ENCODE assay signal across 19 cellular contexts in the genomic region with DNA sequence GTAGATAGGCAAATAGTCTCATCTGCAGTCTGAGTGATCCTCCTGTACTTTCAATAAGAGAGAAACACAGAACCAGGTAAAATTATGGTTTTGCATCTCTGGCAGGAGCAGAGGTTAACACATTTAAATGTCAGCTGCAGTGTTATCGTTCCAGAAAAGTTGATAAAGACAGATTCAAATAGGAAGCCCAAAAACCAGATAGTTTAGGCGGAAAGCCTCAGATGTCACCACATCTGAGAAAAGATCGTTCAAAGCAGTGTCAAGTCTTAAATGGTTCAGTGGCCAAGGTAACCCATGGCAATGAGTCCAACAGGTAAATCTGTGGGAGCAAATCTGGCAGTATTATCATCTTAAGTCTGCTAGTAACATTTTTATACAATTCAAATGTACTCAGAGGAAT.
A peak's percentile ranks its signal among the peaks of the same experiment; 100 is the strongest.
DNase-seq lines count a peak whose midpoint lies in the region; ATAC-seq and TF ChIP-seq lines count a peak whose summit lies in the region.
"Had no signal": no experiment of that assay in that cellular context is flagged by ENCODE, and none has a peak within 500 bp of the region (broad histone marks: within the 10 kb centered on the region; RNA-seq: fewer than 3 reads in every experiment).

No MANE protein-coding gene starts in this region.

- H3K27me3 Mint-ChIP-seq in natural killer cell (ENCODE audit: low read depth in 2 of 2): no peaks in the 10 kb centered on the region
- peaks cover 0 to 2% of the 10 kb centered on the region in 2 donors for H3K27me3 Mint-ChIP-seq in natural killer cell treated with Interleukin-12 subunit alpha and Interleukin-12 subunit beta and Interleukin-15 and Interleukin-18, amount 100 ng/mL, for 72 hours
- H3K27me3 Mint-ChIP-seq in activated T-cell treated with anti-CD3 and anti-CD28 coated beads, Interleukin-2, amount 50 U/mL, for 4 hours (ENCODE audit: low read depth): no peaks in the 10 kb centered on the region
- H3K27me3 Mint-ChIP-seq: CD4-positive, alpha-beta T cell; CD8-positive, alpha-beta memory T cell had no signal

- peak overlapping the region in 1 of 2 donors; percentile 38 for H3K27ac Mint-ChIP-seq in natural killer cell
- H3K27ac Mint-ChIP-seq in natural killer cell treated with Interleukin-12 subunit alpha and Interleukin-12 subunit beta and Interleukin-15 and Interleukin-18, amount 100 ng/mL, for 72 hours: no peak overlapping the region
- H3K27ac Mint-ChIP-seq: CD14-positive monocyte; CD4-positive, alpha-beta T cell; CD8-positive, alpha-beta memory T cell had no signal

- H3K36me3 ChIP-seq in neutrophil: no peaks in the 10 kb centered on the region
- H3K36me3 ChIP-seq: BE2C had no signal

- peaks cover 19 to 23% of the 10 kb centered on the region in 2 donors for H3K4me1 Mint-ChIP-seq in natural killer cell
- H3K4me1 Mint-ChIP-seq in natural killer cell treated with Interleukin-12 subunit alpha and Interleukin-12 subunit beta and Interleukin-15 and Interleukin-18, amount 100 ng/mL, for 72 hours (ENCODE audit: low read depth in 2 of 2): peaks cover 10 to 13% of the 10 kb centered on the region in 2 donors
- no peaks in the 10 kb centered on the region for H3K4me1 Mint-ChIP-seq in activated T-cell treated with anti-CD3 and anti-CD28 coated beads, Interleukin-2, amount 50 U/mL, for 4 hours (ENCODE audit: low read depth)
- H3K4me1 Mint-ChIP-seq: CD8-positive, alpha-beta memory T cell had no signal

- no peaks in the 10 kb centered on the region for H3K27me3 ChIP-seq in neutrophil
- H3K27me3 ChIP-seq: BE2C; BLaER1 treated with 17β-estradiol and CSF1 and Interleukin-3, amounts not matched to agents 10 nM and 100 nM had no signal

- H3K4me3 Mint-ChIP-seq in natural killer cell: no peak overlapping the region
- no peak overlapping the region for H3K4me3 Mint-ChIP-seq in natural killer cell treated with Interleukin-12 subunit alpha and Interleukin-12 subunit beta and Interleukin-15 and Interleukin-18, amount 100 ng/mL, for 72 hours
- H3K4me3 Mint-ChIP-seq in activated T-cell treated with anti-CD3 and anti-CD28 coated beads, Interleukin-2, amount 50 U/mL, for 4 hours: no peak overlapping the region
- H3K4me3 Mint-ChIP-seq: CD14-positive monocyte; CD4-positive, alpha-beta T cell; CD8-positive, alpha-beta memory T cell had no signal

- peak in 2 of 3 donors; percentile 29 to 63 for ATAC-seq in natural killer cell
- ATAC-seq in natural killer cell treated with Interleukin-12 subunit alpha and Interleukin-12 subunit beta and Interleukin-15 and Interleukin-18, amount 100 ng/mL, for 72 hours: no peak
- ATAC-seq in activated T-cell treated with anti-CD3 and anti-CD28 coated beads, Interleukin-2, amount 50 U/mL, for 4 hours: no peak

- H3K9me3 ChIP-seq in neutrophil: no peaks in the 10 kb centered on the region
- H3K9me3 ChIP-seq: BE2C had no signal

- TF ChIP-seq CTCF in natural killer cell (IDR thresholded peaks at IDR 0.05): no peak
- TF ChIP-seq CTCF in neutrophil (IDR thresholded peaks at IDR 0.05): no peak

- no peaks in the 10 kb centered on the region for H3K9me3 Mint-ChIP-seq in natural killer cell
- H3K9me3 Mint-ChIP-seq in natural killer cell treated with Interleukin-12 subunit alpha and Interleukin-12 subunit beta and Interleukin-15 and Interleukin-18, amount 100 ng/mL, for 72 hours: peaks cover 3% of the 10 kb centered on the region
- H3K9me3 Mint-ChIP-seq in activated T-cell treated with anti-CD3 and anti-CD28 coated beads, Interleukin-2, amount 50 U/mL, for 4 hours: peaks cover 3% of the 10 kb centered on the region
- H3K9me3 Mint-ChIP-seq: CD4-positive, alpha-beta T cell had no signal

- intact Hi-C loops in natural killer cell (cut with micrococcal nuclease): no loop called here

- no peaks in the 10 kb centered on the region for H3K36me3 Mint-ChIP-seq in natural killer cell
- no peaks in the 10 kb centered on the region for H3K36me3 Mint-ChIP-seq in natural killer cell treated with Interleukin-12 subunit alpha and Interleukin-12 subunit beta and Interleukin-15 and Interleukin-18, amount 100 ng/mL, for 72 hours
- no peaks in the 10 kb centered on the region for H3K36me3 Mint-ChIP-seq in activated T-cell treated with anti-CD3 and anti-CD28 coated beads, Interleukin-2, amount 50 U/mL, for 4 hours (ENCODE audit: insufficient read depth)
- H3K36me3 Mint-ChIP-seq: CD8-positive, alpha-beta memory T cell had no signal

- peaks cover 15 to 19% of the 10 kb centered on the region in 2 experiments for H3K4me1 ChIP-seq in neutrophil (ENCODE audit: control insufficient read depth in 1 of 2, insufficient read depth in 1 of 2, low read depth in 1 of 2, low read length in 1 of 2)
- H3K4me1 ChIP-seq: BE2C had no signal

- H3K27ac ChIP-seq in neutrophil: peak overlapping the region; percentile 4
- H3K27ac ChIP-seq: 22Rv1; BLaER1 treated with 17β-estradiol and CSF1 and Interleukin-3, amounts not matched to agents 10 nM and 100 nM; GM23248 had no signal

- no peak for DNase-seq in natural killer cell
- no peak for DNase-seq in natural killer cell treated with Interleukin-12 subunit alpha and Interleukin-12 subunit beta and Interleukin-15 and Interleukin-18, amount 100 ng/mL, for 72 hours (ENCODE audit: low spot score)
- peak; percentile 28 for DNase-seq in Jurkat, Clone E6-1 (ENCODE audit: low read depth, low spot score)
- DNase-seq in activated T-cell treated with anti-CD3 and anti-CD28 coated beads, Interleukin-2, amount 50 U/mL, for 4 hours: no peak
- no peak for DNase-seq in LoVo (ENCODE audit: low spot score)
- DNase-seq: BE2C; CD4-positive, alpha-beta T cell; CD8-positive, alpha-beta memory T cell; DMS 273 treated with DMSO at 0.1 percent for 48 hours; DMS79; EL; GDM1; GM23248; H7; HCEC 1CT had no signal

- no peak overlapping the region for H3K4me3 ChIP-seq in Jurkat, Clone E6-1 (ENCODE audit: low read length)
- H3K4me3 ChIP-seq in neutrophil (ENCODE audit: low read depth in 1 of 2, low read length in 1 of 2): no peak overlapping the region
- H3K4me3 ChIP-seq: BLaER1 treated with 17β-estradiol and CSF1 and Interleukin-3, amounts not matched to agents 10 nM and 100 nM; GM23248 had no signal

Comparison
In these comparisons a context has a peak if more than half of its experiments do, and no peak if none do; other contexts are left out.
1. ATAC-seq: peak in natural killer cell (2 of 3); none in natural killer cell treated with Interleukin-12 subunit alpha and Interleukin-12 subunit beta and Interleukin-15 and Interleukin-18, amount 100 ng/mL, for 72 hours (0 of 2) and activated T-cell treated with anti-CD3 and anti-CD28 coated beads, Interleukin-2, amount 50 U/mL, for 4 hours (0 of 2).